In genomic region chr20:4040283-4041179, GRCh38 we compare ENCODE assay signal across 16 cellular contexts. TPM values are rescaled to one million over a fixed set of nuclear protein-coding genes. Genes with fewer than 3 reads are reported as not detected.
A peak's percentile ranks its signal among the peaks of the same experiment; 100 is the strongest.
DNase-seq lines count a peak whose midpoint lies in the region; ATAC-seq and TF ChIP-seq lines count a peak whose summit lies in the region.
"Had no signal": no experiment of that assay in that cellular context is flagged by ENCODE, and none has a peak within 500 bp of the region (broad histone marks: within the 10 kb centered on the region; RNA-seq: fewer than 3 reads in every experiment).

No MANE protein-coding gene starts in this region.

- ATAC-seq in HG03571 (IDR thresholded peaks at IDR 0.05; ENCODE audit: unreplicated experiment) (no peak), GM21528 (IDR thresholded peaks at IDR 0.05; ENCODE audit: low FRiP score, unreplicated experiment) (no peak)
- ATAC-seq: activated T-cell treated with anti-CD3 and anti-CD28 coated beads, Interleukin-2, amount 50 U/mL, for 4 hours; effector memory CD8-positive, alpha-beta T cell; heart left ventricle; T-cell had no signal

- H3K9me3 Mint-ChIP-seq in CD8-positive, alpha-beta memory T cell, result no peaks in the 10 kb centered on the region
- no peaks in the 10 kb centered on the region for H3K9me3 Mint-ChIP-seq in T-helper 1 cell treated with Interleukin-12 subunit alpha and Interleukin-12 subunit beta and Interleukin-4 antibody, amounts not matched to agents 30 μg/mL and 1 μg/mL, for 36 hours
- H3K9me3 Mint-ChIP-seq in nephron, result no peaks in the 10 kb centered on the region
- H3K9me3 Mint-ChIP-seq: activated T-cell treated with anti-CD3 and anti-CD28 coated beads, Interleukin-2, amount 50 U/mL, for 4 hours; effector memory CD8-positive, alpha-beta T cell; T-cell had no signal

- TF ChIP-seq CTCF in fibroblast of mammary gland (conservative IDR thresholded peaks at IDR 0.05; ENCODE audit: control insufficient read depth, insufficient read depth, low read depth, low read length) (no peak), nephron (IDR thresholded peaks at IDR 0.05; ENCODE audit: unreplicated experiment in 3 of 3) (no peak)

- peak overlapping the region in 1 of 8 donors; percentile 74 for H3K27ac Mint-ChIP-seq in CD8-positive, alpha-beta memory T cell
- peak overlapping the region; percentile 11 for H3K27ac Mint-ChIP-seq in T-helper 1 cell treated with Interleukin-12 subunit alpha and Interleukin-12 subunit beta and Interleukin-4 antibody, amounts not matched to agents 30 μg/mL and 1 μg/mL, for 36 hours
- peak overlapping the region in 2 of 3 experiments; percentile 1 to 42 for H3K27ac Mint-ChIP-seq in nephron
- H3K27ac Mint-ChIP-seq: effector memory CD8-positive, alpha-beta T cell had no signal

- H3K36me3 Mint-ChIP-seq in CD8-positive, alpha-beta memory T cell, result no peaks in the 10 kb centered on the region
- H3K36me3 Mint-ChIP-seq in T-helper 1 cell treated with Interleukin-12 subunit alpha and Interleukin-12 subunit beta and Interleukin-4 antibody, amounts not matched to agents 30 μg/mL and 1 μg/mL, for 36 hours (ENCODE audit: low read depth), result peaks cover 4% of the 10 kb centered on the region
- no peaks in the 10 kb centered on the region for H3K36me3 Mint-ChIP-seq in nephron (ENCODE audit: low read depth)
- H3K36me3 Mint-ChIP-seq: T-cell had no signal

- H3K36me3 ChIP-seq in CD8-positive, alpha-beta memory T cell (ENCODE audit: insufficient read depth, low read length), result no peaks in the 10 kb centered on the region
- H3K36me3 ChIP-seq: heart left ventricle had no signal

- DNase-seq in CD8-positive, alpha-beta memory T cell, result no peak
- peak; percentile 70 for DNase-seq in fibroblast of mammary gland (ENCODE audit: low read depth)
- DNase-seq in NCI-H128 (lab: John Stamatoyannopoulos, UW; ENCODE audit: unreplicated experiment), result no peak
- DNase-seq in NCI-H2029 treated with DMSO at 0.1 percent for 48 hours (lab: John Stamatoyannopoulos, UW), result no peak
- DNase-seq: activated T-cell treated with anti-CD3 and anti-CD28 coated beads, Interleukin-2, amount 50 U/mL, for 4 hours; Calu3; effector memory CD8-positive, alpha-beta T cell; heart left ventricle; NCI-H1092 treated with DMSO at 0.1 percent for 48 hours; NCI-H446; stimulated activated CD4-positive, alpha-beta T cell treated with anti-CD3 and anti-CD28 coated beads, Interleukin-12 subunit alpha, Interleukin-12 subunit beta, amount 100 ng/mL, for 4 hours; T-cell had no signal

- no peak overlapping the region for H3K4me3 Mint-ChIP-seq in CD8-positive, alpha-beta memory T cell
- no peak overlapping the region for H3K4me3 Mint-ChIP-seq in T-helper 1 cell treated with Interleukin-12 subunit alpha and Interleukin-12 subunit beta and Interleukin-4 antibody, amounts not matched to agents 30 μg/mL and 1 μg/mL, for 36 hours
- H3K4me3 Mint-ChIP-seq in nephron, result no peak overlapping the region
- H3K4me3 Mint-ChIP-seq: activated T-cell treated with anti-CD3 and anti-CD28 coated beads, Interleukin-2, amount 50 U/mL, for 4 hours; effector memory CD8-positive, alpha-beta T cell; T-cell had no signal

- H3K27me3 ChIP-seq in CD8-positive, alpha-beta memory T cell (ENCODE audit: insufficient read depth, low read length, poor library complexity, severe bottlenecking), result no peaks in the 10 kb centered on the region
- H3K27me3 ChIP-seq: heart left ventricle had no signal

- H3K4me1 ChIP-seq in CD8-positive, alpha-beta memory T cell (ENCODE audit: insufficient read depth, low read length), result peaks cover 21% of the 10 kb centered on the region

- H3K27ac ChIP-seq in CD8-positive, alpha-beta memory T cell (ENCODE audit: low read depth, low read length), result peak overlapping the region; percentile 21
- H3K27ac ChIP-seq: heart left ventricle had no signal

- H3K9me3 ChIP-seq in CD8-positive, alpha-beta memory T cell (ENCODE audit: low read length), result no peaks in the 10 kb centered on the region

- POLR2A ChIA-PET in CD8-positive, alpha-beta memory T cell (lab: Charles Lee), result no interaction called here

- H3K27me3 Mint-ChIP-seq in CD8-positive, alpha-beta memory T cell, result peaks cover 2 to 3% of the 10 kb centered on the region in 2 donors
- no peaks in the 10 kb centered on the region for H3K27me3 Mint-ChIP-seq in T-helper 1 cell treated with Interleukin-12 subunit alpha and Interleukin-12 subunit beta and Interleukin-4 antibody, amounts not matched to agents 30 μg/mL and 1 μg/mL, for 36 hours (ENCODE audit: low read depth)
- peaks cover 4% of the 10 kb centered on the region for H3K27me3 Mint-ChIP-seq in nephron (ENCODE audit: low read depth)
- H3K27me3 Mint-ChIP-seq: effector memory CD8-positive, alpha-beta T cell; T-cell had no signal

- CTCF ChIA-PET in CD8-positive, alpha-beta memory T cell (lab: Charles Lee), result no interaction called here

- no peak overlapping the region for H3K4me3 ChIP-seq in CD8-positive, alpha-beta memory T cell (ENCODE audit: low read length)
- H3K4me3 ChIP-seq in fibroblast of mammary gland (ENCODE audit: control insufficient read depth, low read depth, low read length), result no peak overlapping the region
- H3K4me3 ChIP-seq: heart left ventricle had no signal

- H3K4me1 Mint-ChIP-seq in CD8-positive, alpha-beta memory T cell, result peaks cover 13 to 19% (median 18%) of the 10 kb centered on the region in 3 donors
- peaks cover 27% of the 10 kb centered on the region for H3K4me1 Mint-ChIP-seq in T-helper 1 cell treated with Interleukin-12 subunit alpha and Interleukin-12 subunit beta and Interleukin-4 antibody, amounts not matched to agents 30 μg/mL and 1 μg/mL, for 36 hours (ENCODE audit: low read depth)
- H3K4me1 Mint-ChIP-seq in nephron, result peaks cover 27% of the 10 kb centered on the region

RNA-seq across cellular contexts. Expression of gene RNF24, which starts 25.2 kb away (rescaled TPM):
- total RNA-seq in CD8-positive, alpha-beta memory T cell, result 10 to 100 TPM; 11.4 TPM
- 17.4 TPM for polyA plus RNA-seq in CD8-positive, alpha-beta memory T cell
